4 cellular contexts compared by ENCODE assay signal in genomic region chr3:39061228-39061627, GRCh38. TPM values are rescaled to one million over a fixed set of nuclear protein-coding genes. Genes with fewer than 3 reads are reported as not detected.
"Had no signal": no experiment of that assay in that cellular context is flagged by ENCODE, and none has a peak within 500 bp of the region (broad histone marks: within the 10 kb centered on the region; RNA-seq: fewer than 3 reads in every experiment).

No MANE protein-coding gene starts in this region.

RNA-seq across cellular contexts. Expression of gene SCN11A, which starts 9.5 kb away (rescaled TPM):
- total RNA-seq: LHCN-M2, M059J, MCF 10A, NCI-H460 had no signal
